11 cellular contexts compared by ENCODE assay signal in the genomic region with DNA sequence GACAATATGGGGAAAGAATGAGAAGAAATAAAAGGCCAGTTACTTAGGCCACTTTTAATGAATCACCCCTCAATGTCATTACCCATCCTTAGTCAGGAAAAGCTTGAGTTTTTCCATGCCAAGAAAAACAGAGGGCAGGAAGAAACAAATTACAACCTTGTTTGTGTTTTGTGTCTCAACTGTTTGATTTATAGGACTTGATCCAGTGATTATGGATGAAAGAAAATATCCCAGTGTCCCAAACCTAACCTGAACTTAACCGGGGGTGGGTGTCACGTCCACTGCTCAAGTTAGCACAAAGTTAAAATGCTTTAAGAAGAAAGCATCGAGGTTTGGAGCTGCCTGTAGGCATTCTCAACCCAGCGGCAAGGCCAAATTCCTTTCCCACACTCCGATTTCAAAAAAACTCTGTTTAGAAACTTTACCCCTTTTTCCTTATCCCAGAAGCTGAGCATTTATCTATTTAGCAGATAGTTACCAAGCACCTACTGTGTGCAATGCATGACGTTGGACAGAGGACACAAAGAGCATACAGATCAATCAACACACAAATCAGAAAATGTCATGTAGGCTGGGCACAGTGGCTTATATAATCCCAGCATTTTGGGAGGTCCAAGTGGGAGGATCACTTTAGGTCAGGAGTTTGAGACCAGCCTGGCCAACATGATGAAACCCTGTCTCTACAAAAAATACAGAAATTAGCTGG. TPM values are rescaled to one million over a fixed set of nuclear protein-coding genes. Genes with fewer than 3 reads are reported as not detected.
DNase-seq lines count a peak whose midpoint lies in the region; ATAC-seq and TF ChIP-seq lines count a peak whose summit lies in the region.
"Had no signal": no experiment of that assay in that cellular context is flagged by ENCODE, and none has a peak within 500 bp of the region (broad histone marks: within the 10 kb centered on the region; RNA-seq: fewer than 3 reads in every experiment).

No MANE protein-coding gene starts in this region.

- no peaks in the 10 kb centered on the region for H3K9me3 ChIP-seq in HEK293 (ENCODE audit: control insufficient read depth, insufficient read depth, low read depth, low read length)

- ATAC-seq in activated T-helper 17 cell treated with anti-CD3 and anti-CD28 coated beads, Interleukin-2, amount 50 U/mL, for 72 hours (replicated peaks), result no peak
- no peak for ATAC-seq in HG03139 (IDR thresholded peaks at IDR 0.05; ENCODE audit: unreplicated experiment)

- peaks cover 4% of the 10 kb centered on the region for H3K4me1 Mint-ChIP-seq in activated T-helper 17 cell treated with anti-CD3 and anti-CD28 coated beads, Interleukin-2, amount 50 U/mL, for 72 hours

- H3K27ac Mint-ChIP-seq in activated T-helper 17 cell treated with anti-CD3 and anti-CD28 coated beads, Interleukin-2, amount 50 U/mL, for 72 hours, result peak overlapping the region; percentile 28

- no peak overlapping the region for H3K4me3 ChIP-seq in HEK293 (ENCODE audit: low read depth, low read length)
- no peak overlapping the region for H3K4me3 ChIP-seq in fibroblast of villous mesenchyme (ENCODE audit: low read depth, low read length)
- H3K4me3 ChIP-seq: cardiac muscle cell had no signal

- H3K4me1 ChIP-seq in HEK293 (ENCODE audit: control insufficient read depth, insufficient read depth, low read length), result peaks cover 7% of the 10 kb centered on the region

- H3K4me3 Mint-ChIP-seq in activated T-helper 17 cell treated with anti-CD3 and anti-CD28 coated beads, Interleukin-2, amount 50 U/mL, for 72 hours, result no peak overlapping the region

- DNase-seq in fibroblast of villous mesenchyme (ENCODE audit: low read depth), result peak; percentile 65
- DNase-seq in stimulated activated CD8-positive, alpha-beta memory T cell treated with anti-CD3 and anti-CD28 coated beads, Interleukin-4, amount 100 ng/mL, for 48 hours, result peak; percentile 4
- DNase-seq in NCI-H2081 (lab: John Stamatoyannopoulos, UW), result no peak
- DNase-seq in SHP77 (lab: John Stamatoyannopoulos, UW), result no peak
- DNase-seq: activated CD4-positive, alpha-beta T cell treated with anti-CD3 and anti-CD28 coated beads, Interleukin-2, amount 50 U/mL, for 1 hour; hypothalamus; substantia nigra had no signal

- CTCF ChIA-PET in HEK293 (lab: Yijun Ruan, JAX), result interaction anchor here (1.0 kb wide), 2 partner anchors 9 to 12 kb away, joined by 3 to 4 read pairs; no protein-coding TSS in a partner anchor

- H3K36me3 Mint-ChIP-seq in activated T-helper 17 cell treated with anti-CD3 and anti-CD28 coated beads, Interleukin-2, amount 50 U/mL, for 72 hours (ENCODE audit: low read depth), result no peaks in the 10 kb centered on the region

- H3K27ac ChIP-seq in HEK293 (ENCODE audit: extremely low read depth, low read depth, low read length), result no peak overlapping the region; the same call in 1 of the 2 replicates
- H3K27ac ChIP-seq: cardiac muscle cell had no signal

- TF ChIP-seq CTCF in HEK293 (tag by site-specific recombination; IDR thresholded peaks at IDR 0.05) (no peak), fibroblast of villous mesenchyme (IDR thresholded peaks at IDR 0.05; ENCODE audit: insufficient read depth, low read depth, low read length) (no peak)

- no peaks in the 10 kb centered on the region for H3K27me3 Mint-ChIP-seq in activated T-helper 17 cell treated with anti-CD3 and anti-CD28 coated beads, Interleukin-2, amount 50 U/mL, for 72 hours

- POLR2A ChIA-PET in HEK293 (lab: Yijun Ruan, JAX), result interaction anchor here (0.7 kb wide), 2 partner anchors 30 to 179 kb away, joined by 3 read pairs; no protein-coding TSS in a partner anchor

- no peaks in the 10 kb centered on the region for H3K9me3 Mint-ChIP-seq in activated T-helper 17 cell treated with anti-CD3 and anti-CD28 coated beads, Interleukin-2, amount 50 U/mL, for 72 hours

- H3K36me3 ChIP-seq in HEK293 (ENCODE audit: control insufficient read depth in 2 of 2, insufficient read depth in 1 of 2, low read length in 2 of 2), result no peaks in the 10 kb centered on the region
- H3K36me3 ChIP-seq: cardiac muscle cell had no signal

TF ChIP-seq in HEK293, 187 proteins besides CTCF, POLR2A, EP300 and RAD21 (continues in another document):
- TF ChIP-seq ZNF660 (tag by site-specific recombination; IDR thresholded peaks at IDR 0.05) (0 out of 2 replicates have a peak, but pooled peaks have one; percentile 50), ZNF777 (tag by site-specific recombination; IDR thresholded peaks at IDR 0.05; ENCODE audit: borderline replicate concordance) (no peak), ZNF112 (tag by site-specific recombination; IDR thresholded peaks at IDR 0.05) (no peak), ZNF837 (tag by site-specific recombination; IDR thresholded peaks at IDR 0.05) (no peak), GLI4 (tag by site-specific recombination; IDR thresholded peaks at IDR 0.05) (no peak), ZNF138 (tag by site-specific recombination; IDR thresholded peaks at IDR 0.05; ENCODE audit: borderline replicate concordance) (no peak), ZNF843 (tag by site-specific recombination; IDR thresholded peaks at IDR 0.05) (peak; percentile 57; the same call in 1 of the 2 replicates), ZNF24 (tag by site-specific recombination; IDR thresholded peaks at IDR 0.05) (no peak), ZNF558 (tag by site-specific recombination; IDR thresholded peaks at IDR 0.05) (no peak), FEZF1 (tag by site-specific recombination; IDR thresholded peaks at IDR 0.05) (peak; percentile 93), ZNF561 (tag by site-specific recombination; IDR thresholded peaks at IDR 0.05; ENCODE audit: borderline replicate concordance) (no peak), ZNF202 (tag by site-specific recombination; IDR thresholded peaks at IDR 0.05; ENCODE audit: borderline replicate concordance) (no peak)
- TF ChIP-seq, protein P1, sequence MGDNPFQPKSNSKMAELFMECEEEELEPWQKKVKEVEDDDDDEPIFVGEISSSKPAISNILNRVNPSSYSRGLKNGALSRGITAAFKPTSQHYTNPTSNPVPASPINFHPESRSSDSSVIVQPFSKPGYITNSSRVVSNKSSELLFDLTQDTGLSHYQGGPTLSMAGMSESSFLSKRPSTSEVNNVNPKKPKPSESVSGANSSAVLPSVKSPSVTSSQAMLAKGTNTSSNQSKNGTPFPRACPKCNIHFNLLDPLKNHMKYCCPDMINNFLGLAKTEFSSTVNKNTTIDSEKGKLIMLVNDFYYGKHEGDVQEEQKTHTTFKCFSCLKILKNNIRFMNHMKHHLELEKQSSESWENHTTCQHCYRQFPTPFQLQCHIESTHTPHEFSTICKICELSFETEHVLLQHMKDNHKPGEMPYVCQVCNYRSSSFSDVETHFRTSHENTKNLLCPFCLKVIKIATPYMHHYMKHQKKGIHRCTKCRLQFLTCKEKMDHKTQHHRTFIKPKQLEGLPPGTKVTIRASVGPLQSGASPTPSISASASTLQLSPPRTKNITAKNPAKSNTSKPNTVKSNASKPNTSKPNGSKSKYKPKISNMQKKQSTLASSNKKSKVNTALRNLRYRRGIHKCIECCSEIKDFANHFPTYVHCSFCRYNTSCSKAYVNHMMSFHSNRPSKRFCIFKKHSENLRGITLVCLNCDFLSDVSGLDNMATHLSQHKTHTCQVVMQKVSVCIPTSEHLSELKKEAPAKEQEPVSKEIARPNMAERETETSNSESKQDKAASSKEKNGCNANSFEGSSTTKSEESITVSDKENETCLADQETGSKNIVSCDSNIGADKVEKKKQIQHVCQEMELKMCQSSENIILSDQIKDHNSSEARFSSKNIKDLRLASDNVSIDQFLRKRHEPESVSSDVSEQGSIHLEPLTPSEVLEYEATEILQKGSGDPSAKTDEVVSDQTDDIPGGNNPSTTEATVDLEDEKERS (tag by site-specific recombination; IDR thresholded peaks at IDR 0.05), result no peak
- TF ChIP-seq, protein P2, sequence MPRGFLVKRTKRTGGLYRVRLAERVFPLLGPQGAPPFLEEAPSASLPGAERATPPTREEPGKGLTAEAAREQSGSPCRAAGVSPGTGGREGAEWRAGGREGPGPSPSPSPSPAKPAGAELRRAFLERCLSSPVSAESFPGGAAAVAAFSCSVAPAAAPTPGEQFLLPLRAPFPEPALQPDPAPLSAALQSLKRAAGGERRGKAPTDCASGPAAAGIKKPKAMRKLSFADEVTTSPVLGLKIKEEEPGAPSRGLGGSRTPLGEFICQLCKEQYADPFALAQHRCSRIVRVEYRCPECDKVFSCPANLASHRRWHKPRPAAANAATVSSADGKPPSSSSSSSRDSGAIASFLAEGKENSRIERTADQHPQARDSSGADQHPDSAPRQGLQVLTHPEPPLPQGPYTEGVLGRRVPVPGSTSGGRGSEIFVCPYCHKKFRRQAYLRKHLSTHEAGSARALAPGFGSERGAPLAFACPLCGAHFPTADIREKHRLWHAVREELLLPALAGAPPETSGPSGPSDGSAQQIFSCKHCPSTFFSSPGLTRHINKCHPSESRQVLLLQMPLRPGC (tag by site-specific recombination; IDR thresholded peaks at IDR 0.05), result no peak
- TF ChIP-seq, protein P3, sequence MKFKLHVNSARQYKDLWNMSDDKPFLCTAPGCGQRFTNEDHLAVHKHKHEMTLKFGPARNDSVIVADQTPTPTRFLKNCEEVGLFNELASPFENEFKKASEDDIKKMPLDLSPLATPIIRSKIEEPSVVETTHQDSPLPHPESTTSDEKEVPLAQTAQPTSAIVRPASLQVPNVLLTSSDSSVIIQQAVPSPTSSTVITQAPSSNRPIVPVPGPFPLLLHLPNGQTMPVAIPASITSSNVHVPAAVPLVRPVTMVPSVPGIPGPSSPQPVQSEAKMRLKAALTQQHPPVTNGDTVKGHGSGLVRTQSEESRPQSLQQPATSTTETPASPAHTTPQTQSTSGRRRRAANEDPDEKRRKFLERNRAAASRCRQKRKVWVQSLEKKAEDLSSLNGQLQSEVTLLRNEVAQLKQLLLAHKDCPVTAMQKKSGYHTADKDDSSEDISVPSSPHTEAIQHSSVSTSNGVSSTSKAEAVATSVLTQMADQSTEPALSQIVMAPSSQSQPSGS (tag by site-specific recombination; IDR thresholded peaks at IDR 0.05; ENCODE audit: low read depth), result no peak

RNA-seq across cellular contexts. Expression of a gene that starts 14.0 kb away (rescaled TPM):
- total RNA-seq in activated T-helper 17 cell treated with anti-CD3 and anti-CD28 coated beads, Interleukin-2, amount 50 U/mL, for 72 hours, result 100 to 1,000 TPM in 1 of 2 donors, 10 to 100 TPM in 1; 93.9 to 152 TPM
- 109 and 142 TPM in 2 replicates for total RNA-seq in fibroblast of villous mesenchyme

RNA-seq across cellular contexts. Expression of a gene that starts 24.6 kb away (rescaled TPM):
- 10 to 100 TPM; 40.2 to 57.6 TPM for total RNA-seq in activated T-helper 17 cell treated with anti-CD3 and anti-CD28 coated beads, Interleukin-2, amount 50 U/mL, for 72 hours
- 11.9 and 19.4 TPM in 2 replicates for total RNA-seq in fibroblast of villous mesenchyme

RNA-seq across cellular contexts. Expression of a gene that starts 58.9 kb away (rescaled TPM):
- 1 to 10 TPM; 2.0 to 4.0 TPM for total RNA-seq in activated T-helper 17 cell treated with anti-CD3 and anti-CD28 coated beads, Interleukin-2, amount 50 U/mL, for 72 hours
- 0.64 TPM in 1 of 2 replicates, not detected in the other for total RNA-seq in fibroblast of villous mesenchyme

Comparison
In these comparisons a context has a peak if more than half of its experiments do, and no peak if none do; other contexts are left out.
1. DNase-seq: peak in fibroblast of villous mesenchyme (single experiment) and stimulated activated CD8-positive, alpha-beta memory T cell treated with anti-CD3 and anti-CD28 coated beads, Interleukin-4, amount 100 ng/mL, for 48 hours (single experiment); none in NCI-H2081 (0 of 2) and SHP77 (0 of 2).